Comparison of ENCODE assay signal across 8 cellular contexts in the genomic region with DNA sequence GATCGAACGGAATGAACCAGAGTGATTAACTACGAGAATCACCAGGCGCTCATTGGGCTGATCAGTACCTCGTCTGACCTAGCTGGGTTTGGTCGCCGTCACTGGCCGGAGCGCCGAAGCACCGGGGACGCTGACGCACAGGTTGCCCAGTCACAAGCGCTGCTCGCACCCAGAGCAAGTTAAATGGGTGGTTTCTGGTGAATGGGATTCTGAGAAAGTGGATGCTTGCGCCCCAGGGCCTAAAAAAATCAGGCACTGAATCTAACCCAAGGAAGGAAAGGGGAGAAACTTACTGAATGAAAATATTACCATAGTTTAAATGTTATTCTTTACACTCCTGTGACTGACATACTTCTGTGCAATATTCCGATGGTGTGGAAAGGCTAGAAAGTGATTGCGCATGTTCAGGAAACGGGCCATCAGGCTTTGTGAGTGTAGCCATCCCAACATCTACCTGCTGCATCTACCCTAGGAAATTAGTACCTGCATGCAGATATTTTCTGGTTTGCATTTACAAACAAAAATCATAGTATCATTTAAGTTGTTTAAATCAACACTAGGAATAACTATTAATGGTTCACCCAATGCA. TPM values are rescaled to one million over a fixed set of nuclear protein-coding genes. Genes with fewer than 3 reads are reported as not detected.
A peak's percentile ranks its signal among the peaks of the same experiment; 100 is the strongest.
DNase-seq lines count a peak whose midpoint lies in the region; ATAC-seq and TF ChIP-seq lines count a peak whose summit lies in the region.

No MANE protein-coding gene starts in this region.

- POLR2A ChIA-PET in GM10248 (lab: Yijun Ruan, JAX): no interaction called here

- DNase-seq in AG09309 (ENCODE audit: low read depth) (no peak), cardiac fibroblast (ENCODE audit: low read depth in 2 of 2) (no peak), lower lobe of right lung (peak; percentile 60), GM10248 (ENCODE audit: extremely low spot score) (no peak), NCI-H187 treated with DMSO at 0.1 percent for 48 hours (lab: John Stamatoyannopoulos, UW) (no peak)
- no peak for DNase-seq in Jurkat, Clone E6-1 (ENCODE audit: low read depth, low spot score)

- H3K36me3 ChIP-seq in lower lobe of right lung: no peaks in the 10 kb centered on the region
- H3K36me3 ChIP-seq in urinary bladder (ENCODE audit: insufficient read depth): no peaks in the 10 kb centered on the region

- CTCF ChIA-PET in GM10248 (lab: Yijun Ruan, JAX): no interaction called here

- H3K4me3 ChIP-seq in AG09309 (ENCODE audit: control insufficient read depth, low read depth, low read length) (peak overlapping the region; percentile 44), cardiac fibroblast (replicated peaks in 1 of 2; ENCODE audit: low read depth in 2 of 2, low read length in 2 of 2) (peak overlapping the region; percentile 55 to 56), lower lobe of right lung (peak overlapping the region; percentile 71), urinary bladder (ENCODE audit: low read depth, low read length) (peak overlapping the region; percentile 60)
- H3K4me3 ChIP-seq in Jurkat, Clone E6-1 (ENCODE audit: low read length): peak overlapping the region; percentile 51

- intact Hi-C loops in lower lobe of right lung (cut with DNase I): no loop called here

- ATAC-seq in GM19463 (IDR thresholded peaks at IDR 0.05; ENCODE audit: unreplicated experiment): peak; percentile 39
- peak; percentile 70 to 74 for ATAC-seq in lower lobe of right lung

- peaks cover 9% of the 10 kb centered on the region for H3K4me1 ChIP-seq in lower lobe of right lung
- H3K4me1 ChIP-seq in urinary bladder (ENCODE audit: insufficient read depth): no peaks in the 10 kb centered on the region

- H3K27me3 ChIP-seq in lower lobe of right lung (ENCODE audit: low read depth): no peaks in the 10 kb centered on the region

- no peak for TF ChIP-seq CTCF in AG09309 (IDR thresholded peaks at IDR 0.05; ENCODE audit: control insufficient read depth, insufficient read depth, low read depth, low read length, missing control alignments)
- no peak for TF ChIP-seq CTCF in cardiac fibroblast (IDR thresholded peaks at IDR 0.05; ENCODE audit: low read depth, low read length)
- no peak for TF ChIP-seq CTCF in lower lobe of right lung (IDR thresholded peaks at IDR 0.05)
- no peak for TF ChIP-seq CTCF in GM10248 (IDR thresholded peaks at IDR 0.05; ENCODE audit: control extremely low read depth, extremely low read depth, low read depth, missing control alignments)

- H3K9me3 ChIP-seq in lower lobe of right lung: peaks cover 2% of the 10 kb centered on the region

- WGBS in urinary bladder: 27% methylated on average over 19 of the region's 19 CpGs

- H3K27ac ChIP-seq in lower lobe of right lung: peak overlapping the region; percentile 72
- H3K27ac ChIP-seq in urinary bladder (ENCODE audit: low read depth): peak overlapping the region; percentile 13

RNA-seq across cellular contexts. Expression of a gene that starts 0.8 kb away (rescaled TPM):
- polyA plus RNA-seq in Jurkat, Clone E6-1 (2012; ENCODE audit: insufficient read depth, insufficient read length): 10.5 TPM
- total RNA-seq in lower lobe of right lung: 9.1 TPM
- 22.9 TPM for total RNA-seq in urinary bladder
- 3.7 TPM for polyA plus RNA-seq in urinary bladder
